In the genomic region with DNA sequence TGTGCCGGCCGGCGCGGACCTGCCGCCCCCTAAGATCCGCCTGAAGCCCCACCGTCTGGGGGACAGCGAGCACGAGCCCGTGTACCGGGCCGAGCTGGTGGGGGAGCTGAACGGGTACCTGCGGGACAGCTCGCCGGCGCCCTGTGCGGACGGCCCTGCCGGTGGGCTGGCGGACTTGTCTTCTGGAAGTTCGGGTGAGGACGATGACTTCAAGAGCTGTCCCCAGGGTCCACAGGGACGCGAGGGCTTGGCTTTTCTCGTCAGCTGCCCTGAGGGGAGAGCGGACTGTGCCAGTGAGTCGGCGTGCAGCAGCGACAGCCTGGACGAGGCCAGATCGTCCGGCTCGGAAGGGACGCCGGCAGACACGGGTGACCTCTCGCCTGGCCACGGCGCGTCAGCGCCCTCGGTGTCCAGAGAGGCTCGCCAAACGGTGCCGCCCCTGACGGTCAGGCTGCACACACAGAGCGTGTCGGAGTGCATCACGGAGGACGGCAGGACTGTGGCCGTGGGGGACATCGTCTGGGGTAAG, we compare ENCODE assay signal across 16 cellular contexts.
"Had no signal": no experiment of that assay in that cellular context is flagged by ENCODE, and none has a peak within 500 bp of the region (broad histone marks: within the 10 kb centered on the region; RNA-seq: fewer than 3 reads in every experiment).

No MANE protein-coding gene starts in this region.

- H3K36me3 Mint-ChIP-seq: activated naive CD8-positive, alpha-beta T cell had no signal

- H3K27ac ChIP-seq: dorsolateral prefrontal cortex, left ventricle myocardium inferior, psoas muscle had no signal

- H3K27me3 ChIP-seq: dorsolateral prefrontal cortex, esophagus squamous epithelium had no signal

- H3K27me3 Mint-ChIP-seq: activated CD8-positive, alpha-beta memory T cell treated with anti-CD3 and anti-CD28 coated beads, Interleukin-2, amount 10 ng/mL, durations not matched to agents 7 days and 5 days; activated naive CD8-positive, alpha-beta T cell; naive thymus-derived CD4-positive, alpha-beta T cell had no signal

- H3K9me3 ChIP-seq: esophagus squamous epithelium, left ventricle myocardium inferior, psoas muscle had no signal

- H3K4me3 Mint-ChIP-seq: activated CD8-positive, alpha-beta memory T cell treated with anti-CD3 and anti-CD28 coated beads, Interleukin-2, amount 10 ng/mL, durations not matched to agents 7 days and 5 days; activated naive CD8-positive, alpha-beta T cell; activated T-cell treated with anti-CD3 and anti-CD28 coated beads, Interleukin-2, amount 50 U/mL, for 4 hours had no signal

- DNase-seq: activated CD4-positive, alpha-beta T cell treated with anti-CD3 and anti-CD28 coated beads, Interleukin-2, amount 50 U/mL, for 4 hours; activated CD4-positive, CD25-positive, alpha-beta regulatory T cell treated with anti-CD3 and anti-CD28 coated beads, Interleukin-2, amount 50 U/mL, for 72 hours; activated CD8-positive, alpha-beta memory T cell treated with anti-CD3 and anti-CD28 coated beads, Interleukin-2, amount 10 ng/mL, durations not matched to agents 7 days and 5 days; activated gamma-delta T cell; activated T-cell treated with anti-CD3 and anti-CD28 coated beads, Interleukin-2, amount 50 U/mL, for 4 hours; dorsolateral prefrontal cortex; esophagus squamous epithelium; foreskin fibroblast; head of caudate nucleus; left ventricle myocardium inferior; midbrain; naive thymus-derived CD4-positive, alpha-beta T cell; occipital lobe; stimulated activated CD4-positive, alpha-beta T cell treated with anti-CD3 and anti-CD28 coated beads, Interleukin-2, amount 100 ng/mL, for 48 hours had no signal

- ATAC-seq: activated CD8-positive, alpha-beta memory T cell treated with anti-CD3 and anti-CD28 coated beads, Interleukin-2, amount 10 ng/mL, durations not matched to agents 7 days and 5 days; activated T-cell treated with anti-CD3 and anti-CD28 coated beads, Interleukin-2, amount 50 U/mL, for 4 hours; naive thymus-derived CD4-positive, alpha-beta T cell; psoas muscle had no signal

- H3K9me3 Mint-ChIP-seq: activated T-cell treated with anti-CD3 and anti-CD28 coated beads, Interleukin-2, amount 50 U/mL, for 4 hours; naive thymus-derived CD4-positive, alpha-beta T cell had no signal

- H3K4me3 ChIP-seq: dorsolateral prefrontal cortex, esophagus squamous epithelium, left ventricle myocardium inferior, psoas muscle had no signal

- H3K27ac Mint-ChIP-seq: activated CD8-positive, alpha-beta memory T cell treated with anti-CD3 and anti-CD28 coated beads, Interleukin-2, amount 10 ng/mL, durations not matched to agents 7 days and 5 days; activated naive CD8-positive, alpha-beta T cell; naive thymus-derived CD4-positive, alpha-beta T cell had no signal
